Comparison of ENCODE assay signal across 13 cellular contexts in the genomic region with DNA sequence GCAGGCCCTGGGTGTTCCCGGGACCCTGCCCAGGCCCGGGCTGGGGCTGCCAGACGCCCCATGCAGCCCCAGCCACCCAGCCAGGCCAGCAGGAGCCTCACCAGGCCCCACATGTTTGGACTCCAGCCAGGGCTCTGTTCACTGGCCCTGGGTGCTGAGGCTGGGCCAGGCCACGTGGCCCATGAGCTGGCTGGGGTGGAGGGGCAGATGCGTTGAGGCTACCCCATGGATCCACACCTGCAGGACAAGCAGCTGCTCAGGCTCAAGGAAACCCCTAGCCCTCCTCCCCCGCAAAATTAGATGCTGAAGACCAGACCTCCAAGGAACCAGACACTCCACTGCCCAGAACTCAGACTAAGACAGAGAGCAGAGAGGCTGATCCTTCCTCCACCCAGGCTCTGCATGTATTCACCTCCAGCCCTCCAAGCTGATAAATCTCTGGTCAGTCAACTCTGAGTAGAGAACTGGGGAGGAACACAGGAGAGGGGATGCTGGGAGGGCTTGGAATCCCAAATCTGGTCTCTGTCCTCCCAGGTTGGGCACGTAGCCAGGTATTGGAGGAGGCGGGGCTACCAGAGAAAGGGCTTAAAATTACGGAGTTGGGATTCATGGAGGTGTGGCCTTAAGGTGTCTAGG. TPM values are rescaled to one million over a fixed set of nuclear protein-coding genes. Genes with fewer than 3 reads are reported as not detected.
DNase-seq lines count a peak whose midpoint lies in the region; ATAC-seq and TF ChIP-seq lines count a peak whose summit lies in the region.
"Had no signal": no experiment of that assay in that cellular context is flagged by ENCODE, and none has a peak within 500 bp of the region (broad histone marks: within the 10 kb centered on the region; RNA-seq: fewer than 3 reads in every experiment).

No MANE protein-coding gene starts in this region.

- no peak for DNase-seq in A673 (ENCODE audit: low spot score)
- peak; percentile 71 for DNase-seq in left kidney (ENCODE audit: low read depth, low spot score)
- DNase-seq in activated effector memory CD4-positive, alpha-beta T cell treated with Interleukin-2 at 50 U/mL for 16 hours, result no peak
- no peak for DNase-seq in NCI-H345 treated with DMSO at 0.1 percent for 48 hours (lab: John Stamatoyannopoulos, UW; ENCODE audit: unreplicated experiment)
- DNase-seq: NCI-H146 had no signal

- no peaks in the 10 kb centered on the region for H3K9me3 ChIP-seq in A673 (ENCODE audit: low read depth, low read length, poor library complexity, severe bottlenecking)
- no peaks in the 10 kb centered on the region for H3K9me3 ChIP-seq in DOHH2 (ENCODE audit: control insufficient read depth, insufficient read depth, low read length)
- H3K9me3 ChIP-seq: gastrocnemius medialis, prostate gland had no signal

- CTCF ChIA-PET in A673 (lab: Charles Lee), result interaction anchor here (0.6 to 10.7 kb wide), 4 partner anchors 61 to 195 kb away, joined by 4 to 134 read pairs (median 6); no protein-coding TSS in a partner anchor

- H3K4me2 ChIP-seq in DOHH2 (ENCODE audit: low read length), result peak overlapping the region; percentile 95; the same call in 1 of the 2 replicates

- peaks cover 22% of the 10 kb centered on the region for H3F3A ChIP-seq in DOHH2 (ENCODE audit: control insufficient read depth, insufficient read depth)

- H3K27ac ChIP-seq in A673 (ENCODE audit: low read depth, low read length, poor library complexity, severe bottlenecking), result no peak overlapping the region
- no peak overlapping the region for H3K27ac ChIP-seq in DOHH2 (ENCODE audit: low read depth, low read length)
- H3K27ac ChIP-seq in VCaP, result peak overlapping the region; percentile 74; the same call in 1 of the 2 replicates
- H3K27ac ChIP-seq: gastrocnemius medialis, prostate gland had no signal

- H3K27me3 ChIP-seq in A673 (replicated peaks; ENCODE audit: insufficient read depth, low read depth, low read length, poor library complexity) (no peaks in the 10 kb centered on the region), DOHH2 (ENCODE audit: control insufficient read depth, low read length) (peaks cover 6% of the 10 kb centered on the region; the same call in 1 of the 2 replicates)
- H3K27me3 ChIP-seq: gastrocnemius medialis had no signal

- no TSS peak for BruUV-seq in A673 (replicated peaks; lab: Mats Ljungman, UMichigan)

- H3K9me2 ChIP-seq in DOHH2 (replicated peaks; ENCODE audit: control insufficient read depth, low read length), result no peaks in the 10 kb centered on the region

- H4K20me1 ChIP-seq in DOHH2 (ENCODE audit: control insufficient read depth, insufficient read depth, low read depth, low read length), result no peaks in the 10 kb centered on the region

- H3K36me3 ChIP-seq in A673 (ENCODE audit: insufficient read depth, low read length, poor library complexity, severe bottlenecking) (peaks cover 43% of the 10 kb centered on the region), DOHH2 (ENCODE audit: control insufficient read depth, low read length) (peaks cover 17% of the 10 kb centered on the region)

- POLR2A ChIA-PET in A673 (lab: Charles Lee; ENCODE audit: low non-redundant PET), result no interaction called here

- intact Hi-C loops in A673 (cut with micrococcal nuclease; ENCODE audit: unreplicated experiment), result loop anchor here (5.0 to 10.0 kb wide), 2 partner anchors 501 to 668 kb away; no protein-coding TSS in a partner anchor

- no peaks in the 10 kb centered on the region for H3K79me2 ChIP-seq in DOHH2 (ENCODE audit: control insufficient read depth, low read length)

- no peak for ATAC-seq in GM21825 (IDR thresholded peaks at IDR 0.05; ENCODE audit: unreplicated experiment)
- ATAC-seq in GM18511 (IDR thresholded peaks at IDR 0.05; ENCODE audit: unreplicated experiment), result no peak

- H3K4me1 ChIP-seq in A673 (ENCODE audit: insufficient read depth, low read length, poor library complexity, severe bottlenecking), result peaks cover 19% of the 10 kb centered on the region
- H3K4me1 ChIP-seq in DOHH2 (ENCODE audit: control insufficient read depth, low read length), result peaks cover 26% of the 10 kb centered on the region
- H3K4me1 ChIP-seq: prostate gland had no signal

- TF ChIP-seq CTCF in A673 (conservative IDR thresholded peaks at IDR 0.05; ENCODE audit: low read depth, low read length) (no peak), DOHH2 (IDR thresholded peaks at IDR 0.05; ENCODE audit: low read depth, low read length, poor library complexity, severe bottlenecking) (no peak), VCaP (conservative IDR thresholded peaks at IDR 0.05) (no peak)

- peak overlapping the region; percentile 76 for H3K4me3 ChIP-seq in A673 (ENCODE audit: low read depth, low read length, poor library complexity, severe bottlenecking)
- H3K4me3 ChIP-seq in DOHH2 (ENCODE audit: low read length), result no peak overlapping the region

RNA-seq across cellular contexts. Expression of a gene that starts 1.6 kb away (rescaled TPM):
- total RNA-seq in A673 (2021), result 44.8 and 47.0 TPM in 2 replicates

RNA-seq across cellular contexts. Expression of a gene that starts 13.7 kb away (rescaled TPM):
- not detected in 2 replicates for total RNA-seq in A673 (2021)
- total RNA-seq: aorta; gastrocnemius medialis; prostate gland; T-helper 2 cell treated with Interferon-gamma antibody and Interleukin-4, amounts not matched to agents 100 ng/mL and 5 ng/mL, for 36 hours had no signal

RNA-seq across cellular contexts. Expression of a gene that starts 21.0 kb away (rescaled TPM):
- 491 and 500 TPM in 2 replicates for total RNA-seq in A673 (2021)

RNA-seq across cellular contexts. Expression of a gene that starts 39.2 kb away (rescaled TPM):
- 325 and 339 TPM in 2 replicates for total RNA-seq in A673 (2021)

RNA-seq across cellular contexts. Expression of a gene that starts 39.6 kb away (rescaled TPM):
- total RNA-seq in A673 (2021), result 50.3 and 54.5 TPM in 2 replicates
